Comparison of ENCODE assay signal across 7 cellular contexts in the genomic region with DNA sequence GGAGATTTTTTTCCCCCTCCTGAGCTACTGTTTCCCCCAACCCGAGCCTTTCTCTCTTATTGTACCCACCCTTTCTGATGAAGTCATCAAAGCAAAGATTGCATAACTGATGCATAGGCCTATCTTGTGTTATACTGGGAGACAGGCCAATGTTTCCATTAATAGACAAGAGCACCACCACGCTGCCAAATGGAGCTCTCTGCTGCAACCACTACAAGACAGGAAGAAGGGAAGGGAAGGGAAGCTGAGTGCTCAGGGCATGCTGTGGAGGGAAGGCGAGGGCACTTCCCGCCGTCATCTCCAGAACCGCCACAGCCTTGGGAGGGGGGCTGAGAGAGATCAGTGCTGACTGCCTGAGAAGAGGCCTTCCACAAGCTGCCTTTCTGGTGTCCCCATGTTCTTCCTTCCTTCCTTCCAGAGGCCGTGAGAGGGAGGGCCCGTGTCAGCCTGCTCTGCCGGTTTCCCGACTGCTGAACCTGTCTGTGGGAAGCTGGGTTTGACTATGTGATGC.
DNase-seq lines count a peak whose midpoint lies in the region; ATAC-seq and TF ChIP-seq lines count a peak whose summit lies in the region.

No MANE protein-coding gene starts in this region.

- peak; percentile 85 for ATAC-seq in omental fat pad (ENCODE audit: low FRiP score)

- peak; percentile 50 for DNase-seq in HuH-7 (ENCODE audit: low spot score)
- DNase-seq in SIG-M5 (lab: John Stamatoyannopoulos, UW) = peak; percentile 52
- DNase-seq in fibroblast of peridontal ligament (ENCODE audit: extremely low read depth) = peak; percentile 96
- no peak for DNase-seq in omental fat pad (ENCODE audit: low spot score)
- DNase-seq in NCI-H82 treated with DMSO at 0.1 percent for 48 hours (lab: John Stamatoyannopoulos, UW; ENCODE audit: unreplicated experiment) = no peak
- no peak for DNase-seq in stimulated activated naive CD4-positive, alpha-beta T cell (lab: John Stamatoyannopoulos, UW)
- no peak for DNase-seq in activated naive CD4-positive, alpha-beta T cell treated with Interleukin-2 at 50 U/mL for 16 hours

- no peak for TF ChIP-seq CTCF in omental fat pad (IDR thresholded peaks at IDR 0.05)

Comparison
In these comparisons a context has a peak if more than half of its experiments do, and no peak if none do; other contexts are left out.
1. DNase-seq: peak in HuH-7 (single experiment), SIG-M5 (single experiment) and fibroblast of peridontal ligament (single experiment); none in omental fat pad (single experiment), NCI-H82 treated with DMSO at 0.1 percent for 48 hours (single experiment), stimulated activated naive CD4-positive, alpha-beta T cell (0 of 6) and activated naive CD4-positive, alpha-beta T cell treated with Interleukin-2 at 50 U/mL for 16 hours (single experiment).